ENCODE assay signal across 1 cellular context in genomic region chr19:566403-566802, GRCh38.
TF ChIP-seq lines count a peak whose summit lies in the region.

No MANE protein-coding gene starts in this region.

TF ChIP-seq in WTC11, 78 proteins besides CTCF, POLR2A, EP300 and RAD21 (continued from another document):
- TF ChIP-seq ZNF425 (CRISPR knock-in tag; conservative IDR thresholded peaks at IDR 0.05) (no peak), JUN (CRISPR knock-in tag; IDR thresholded peaks at IDR 0.05) (no peak), GRHL2 (CRISPR knock-in tag; IDR thresholded peaks at IDR 0.05; ENCODE audit: insufficient replicate concordance, severe bottlenecking) (no peak), PRDM15 (CRISPR knock-in tag; IDR thresholded peaks at IDR 0.05) (no peak), AR (CRISPR knock-in tag; IDR thresholded peaks at IDR 0.05) (no peak), ZNF671 (CRISPR knock-in tag; IDR thresholded peaks at IDR 0.05) (no peak), SMAD4 (CRISPR knock-in tag; IDR thresholded peaks at IDR 0.05) (no peak), MAX (CRISPR knock-in tag; IDR thresholded peaks at IDR 0.05) (no peak), RORB (CRISPR knock-in tag; IDR thresholded peaks at IDR 0.05) (no peak), ESRRA (CRISPR knock-in tag; IDR thresholded peaks at IDR 0.05; ENCODE audit: borderline replicate concordance) (no peak)
TF ChIP-seq in WTC11: peak in this region for 0.
